1 cellular context compared by ENCODE assay signal in the genomic region with DNA sequence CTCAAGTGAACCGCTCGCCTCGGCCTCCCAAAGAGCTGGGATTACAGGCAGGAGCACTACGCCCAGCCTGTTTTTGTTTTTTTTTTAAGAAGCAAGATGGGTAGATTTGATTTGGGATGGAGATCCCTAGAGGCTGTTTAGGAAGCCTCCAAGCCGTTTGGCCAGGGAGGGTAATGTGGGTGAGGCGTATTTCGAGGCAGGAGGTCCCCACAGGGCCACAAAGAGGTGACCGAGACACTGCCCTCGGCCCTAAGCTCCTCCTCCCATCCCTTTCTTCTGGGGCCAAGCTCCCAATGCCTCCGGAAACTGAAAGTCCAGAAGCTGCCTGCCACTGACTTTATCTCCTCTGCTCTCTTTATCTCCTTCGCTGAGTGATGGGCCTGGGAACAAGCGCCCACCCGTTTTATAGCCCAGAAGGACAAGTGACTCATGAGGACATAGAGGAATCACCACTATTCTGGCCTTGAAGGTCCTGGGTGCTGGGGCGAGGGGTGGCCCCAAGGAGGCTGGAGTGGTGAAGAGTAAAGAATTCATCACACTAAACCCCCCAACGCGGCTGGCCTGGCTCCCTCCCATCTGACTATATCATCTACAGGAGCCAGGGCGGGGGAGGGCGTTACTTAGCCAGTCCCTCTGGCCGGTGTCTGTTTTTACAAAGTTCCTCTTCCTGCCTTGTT.
TF ChIP-seq lines count a peak whose summit lies in the region.

No MANE protein-coding gene starts in this region.

TF ChIP-seq in K562, 482 proteins besides CTCF, POLR2A, EP300 and RAD21 (continued from another document and continues in another):
- TF ChIP-seq, protein P1, sequence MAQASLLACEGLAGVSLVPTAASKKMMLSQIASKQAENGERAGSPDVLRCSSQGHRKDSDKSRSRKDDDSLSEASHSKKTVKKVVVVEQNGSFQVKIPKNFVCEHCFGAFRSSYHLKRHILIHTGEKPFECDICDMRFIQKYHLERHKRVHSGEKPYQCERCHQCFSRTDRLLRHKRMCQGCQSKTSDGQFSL (CRISPR knock-in tag; IDR thresholded peaks at IDR 0.05), result no peak
- TF ChIP-seq, protein P1 (tag; IDR thresholded peaks at IDR 0.05), result peak in 1 of 2 experiments; percentile 61; a peak in 1 of 4 replicates
- TF ChIP-seq HDAC1 (IDR thresholded peaks at IDR 0.05), result peak in 1 of 2 experiments; percentile 86; a peak in 2 of 4 replicates
- TF ChIP-seq HDAC8 (tag; IDR thresholded peaks at IDR 0.05), result no peak
- no peak for TF ChIP-seq CBFB (CRISPR knock-in tag; IDR thresholded peaks at IDR 0.05)
- TF ChIP-seq, protein P2, sequence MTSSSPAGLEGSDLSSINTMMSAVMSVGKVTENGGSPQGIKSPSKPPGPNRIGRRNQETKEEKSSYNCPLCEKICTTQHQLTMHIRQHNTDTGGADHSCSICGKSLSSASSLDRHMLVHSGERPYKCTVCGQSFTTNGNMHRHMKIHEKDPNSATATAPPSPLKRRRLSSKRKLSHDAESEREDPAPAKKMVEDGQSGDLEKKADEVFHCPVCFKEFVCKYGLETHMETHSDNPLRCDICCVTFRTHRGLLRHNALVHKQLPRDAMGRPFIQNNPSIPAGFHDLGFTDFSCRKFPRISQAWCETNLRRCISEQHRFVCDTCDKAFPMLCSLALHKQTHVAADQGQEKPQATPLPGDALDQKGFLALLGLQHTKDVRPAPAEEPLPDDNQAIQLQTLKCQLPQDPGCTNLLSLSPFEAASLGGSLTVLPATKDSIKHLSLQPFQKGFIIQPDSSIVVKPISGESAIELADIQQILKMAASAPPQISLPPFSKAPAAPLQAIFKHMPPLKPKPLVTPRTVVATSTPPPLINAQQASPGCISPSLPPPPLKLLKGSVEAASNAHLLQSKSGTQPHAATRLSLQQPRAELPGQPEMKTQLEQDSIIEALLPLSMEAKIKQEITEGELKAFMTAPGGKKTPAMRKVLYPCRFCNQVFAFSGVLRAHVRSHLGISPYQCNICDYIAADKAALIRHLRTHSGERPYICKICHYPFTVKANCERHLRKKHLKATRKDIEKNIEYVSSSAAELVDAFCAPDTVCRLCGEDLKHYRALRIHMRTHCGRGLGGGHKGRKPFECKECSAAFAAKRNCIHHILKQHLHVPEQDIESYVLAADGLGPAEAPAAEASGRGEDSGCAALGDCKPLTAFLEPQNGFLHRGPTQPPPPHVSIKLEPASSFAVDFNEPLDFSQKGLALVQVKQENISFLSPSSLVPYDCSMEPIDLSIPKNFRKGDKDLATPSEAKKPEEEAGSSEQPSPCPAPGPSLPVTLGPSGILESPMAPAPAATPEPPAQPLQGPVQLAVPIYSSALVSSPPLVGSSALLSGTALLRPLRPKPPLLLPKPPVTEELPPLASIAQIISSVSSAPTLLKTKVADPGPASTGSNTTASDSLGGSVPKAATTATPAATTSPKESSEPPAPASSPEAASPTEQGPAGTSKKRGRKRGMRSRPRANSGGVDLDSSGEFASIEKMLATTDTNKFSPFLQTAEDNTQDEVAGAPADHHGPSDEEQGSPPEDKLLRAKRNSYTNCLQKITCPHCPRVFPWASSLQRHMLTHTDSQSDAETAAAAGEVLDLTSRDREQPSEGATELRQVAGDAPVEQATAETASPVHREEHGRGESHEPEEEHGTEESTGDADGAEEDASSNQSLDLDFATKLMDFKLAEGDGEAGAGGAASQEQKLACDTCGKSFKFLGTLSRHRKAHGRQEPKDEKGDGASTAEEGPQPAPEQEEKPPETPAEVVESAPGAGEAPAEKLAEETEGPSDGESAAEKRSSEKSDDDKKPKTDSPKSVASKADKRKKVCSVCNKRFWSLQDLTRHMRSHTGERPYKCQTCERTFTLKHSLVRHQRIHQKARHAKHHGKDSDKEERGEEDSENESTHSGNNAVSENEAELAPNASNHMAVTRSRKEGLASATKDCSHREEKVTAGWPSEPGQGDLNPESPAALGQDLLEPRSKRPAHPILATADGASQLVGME (CRISPR knock-in tag; IDR thresholded peaks at IDR 0.05), result 0 out of 2 replicates have a peak, but pooled peaks have one; percentile 32
- TF ChIP-seq, protein P3, sequence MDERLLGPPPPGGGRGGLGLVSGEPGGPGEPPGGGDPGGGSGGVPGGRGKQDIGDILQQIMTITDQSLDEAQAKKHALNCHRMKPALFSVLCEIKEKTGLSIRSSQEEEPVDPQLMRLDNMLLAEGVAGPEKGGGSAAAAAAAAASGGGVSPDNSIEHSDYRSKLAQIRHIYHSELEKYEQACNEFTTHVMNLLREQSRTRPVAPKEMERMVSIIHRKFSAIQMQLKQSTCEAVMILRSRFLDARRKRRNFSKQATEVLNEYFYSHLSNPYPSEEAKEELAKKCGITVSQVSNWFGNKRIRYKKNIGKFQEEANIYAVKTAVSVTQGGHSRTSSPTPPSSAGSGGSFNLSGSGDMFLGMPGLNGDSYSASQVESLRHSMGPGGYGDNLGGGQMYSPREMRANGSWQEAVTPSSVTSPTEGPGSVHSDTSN (CRISPR knock-in tag; IDR thresholded peaks at IDR 0.05; ENCODE audit: low read depth), result peak; percentile 29; the same call in 1 of the 2 replicates
- TF ChIP-seq, protein P3 (tag; conservative IDR thresholded peaks at IDR 0.05; ENCODE audit: low read depth), result peak; percentile 95
- TF ChIP-seq KDM1A (IDR thresholded peaks at IDR 0.05), result peak; percentile 19 to 63; a peak in 2 of 4 replicates
- no peak for TF ChIP-seq RBBP5 (IDR thresholded peaks at IDR 0.05; ENCODE audit: borderline replicate concordance, insufficient read depth, low read length, poor library complexity, severe bottlenecking)
- TF ChIP-seq ZNF584 (CRISPR knock-in tag; IDR thresholded peaks at IDR 0.05; ENCODE audit: low read depth), result peak; percentile 67; the same call in 1 of the 2 replicates
- peak; percentile 68 for TF ChIP-seq CXXC5 (CRISPR knock-in tag; IDR thresholded peaks at IDR 0.05)
- TF ChIP-seq, protein P4, sequence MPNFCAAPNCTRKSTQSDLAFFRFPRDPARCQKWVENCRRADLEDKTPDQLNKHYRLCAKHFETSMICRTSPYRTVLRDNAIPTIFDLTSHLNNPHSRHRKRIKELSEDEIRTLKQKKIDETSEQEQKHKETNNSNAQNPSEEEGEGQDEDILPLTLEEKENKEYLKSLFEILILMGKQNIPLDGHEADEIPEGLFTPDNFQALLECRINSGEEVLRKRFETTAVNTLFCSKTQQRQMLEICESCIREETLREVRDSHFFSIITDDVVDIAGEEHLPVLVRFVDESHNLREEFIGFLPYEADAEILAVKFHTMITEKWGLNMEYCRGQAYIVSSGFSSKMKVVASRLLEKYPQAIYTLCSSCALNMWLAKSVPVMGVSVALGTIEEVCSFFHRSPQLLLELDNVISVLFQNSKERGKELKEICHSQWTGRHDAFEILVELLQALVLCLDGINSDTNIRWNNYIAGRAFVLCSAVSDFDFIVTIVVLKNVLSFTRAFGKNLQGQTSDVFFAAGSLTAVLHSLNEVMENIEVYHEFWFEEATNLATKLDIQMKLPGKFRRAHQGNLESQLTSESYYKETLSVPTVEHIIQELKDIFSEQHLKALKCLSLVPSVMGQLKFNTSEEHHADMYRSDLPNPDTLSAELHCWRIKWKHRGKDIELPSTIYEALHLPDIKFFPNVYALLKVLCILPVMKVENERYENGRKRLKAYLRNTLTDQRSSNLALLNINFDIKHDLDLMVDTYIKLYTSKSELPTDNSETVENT (CRISPR knock-in tag; IDR thresholded peaks at IDR 0.05), result no peak
- TF ChIP-seq NEUROD1 (IDR thresholded peaks at IDR 0.05; ENCODE audit: borderline replicate concordance, low read depth, low read length, partially characterized antibody), result peak; percentile 53
- no peak for TF ChIP-seq ESRRB (CRISPR knock-in tag; IDR thresholded peaks at IDR 0.05; ENCODE audit: borderline replicate concordance)
- TF ChIP-seq, protein P5, sequence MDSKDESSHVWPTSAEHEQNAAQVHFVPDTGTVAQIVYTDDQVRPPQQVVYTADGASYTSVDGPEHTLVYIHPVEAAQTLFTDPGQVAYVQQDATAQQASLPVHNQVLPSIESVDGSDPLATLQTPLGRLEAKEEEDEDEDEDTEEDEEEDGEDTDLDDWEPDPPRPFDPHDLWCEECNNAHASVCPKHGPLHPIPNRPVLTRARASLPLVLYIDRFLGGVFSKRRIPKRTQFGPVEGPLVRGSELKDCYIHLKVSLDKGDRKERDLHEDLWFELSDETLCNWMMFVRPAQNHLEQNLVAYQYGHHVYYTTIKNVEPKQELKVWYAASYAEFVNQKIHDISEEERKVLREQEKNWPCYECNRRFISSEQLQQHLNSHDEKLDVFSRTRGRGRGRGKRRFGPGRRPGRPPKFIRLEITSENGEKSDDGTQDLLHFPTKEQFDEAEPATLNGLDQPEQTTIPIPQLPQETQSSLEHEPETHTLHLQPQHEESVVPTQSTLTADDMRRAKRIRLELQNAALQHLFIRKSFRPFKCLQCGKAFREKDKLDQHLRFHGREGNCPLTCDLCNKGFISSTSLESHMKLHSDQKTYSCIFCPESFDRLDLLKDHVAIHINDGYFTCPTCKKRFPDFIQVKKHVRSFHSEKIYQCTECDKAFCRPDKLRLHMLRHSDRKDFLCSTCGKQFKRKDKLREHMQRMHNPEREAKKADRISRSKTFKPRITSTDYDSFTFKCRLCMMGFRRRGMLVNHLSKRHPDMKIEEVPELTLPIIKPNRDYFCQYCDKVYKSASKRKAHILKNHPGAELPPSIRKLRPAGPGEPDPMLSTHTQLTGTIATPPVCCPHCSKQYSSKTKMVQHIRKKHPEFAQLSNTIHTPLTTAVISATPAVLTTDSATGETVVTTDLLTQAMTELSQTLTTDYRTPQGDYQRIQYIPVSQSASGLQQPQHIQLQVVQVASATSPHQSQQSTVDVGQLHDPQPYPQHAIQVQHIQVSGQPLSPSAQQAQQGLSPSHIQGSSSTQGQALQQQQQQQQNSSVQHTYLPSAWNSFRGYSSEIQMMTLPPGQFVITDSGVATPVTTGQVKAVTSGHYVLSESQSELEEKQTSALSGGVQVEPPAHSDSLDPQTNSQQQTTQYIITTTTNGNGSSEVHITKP (IDR thresholded peaks at IDR 0.05; ENCODE audit: partially characterized antibody), result peak; percentile 71
- TF ChIP-seq KLF1 (tag; IDR thresholded peaks at IDR 0.05), result no peak
- no peak for TF ChIP-seq SMAD2 (IDR thresholded peaks at IDR 0.05; ENCODE audit: low read depth, low read length)
- TF ChIP-seq SUPT5H (IDR thresholded peaks at IDR 0.05), result peak; percentile 35; the same call in 1 of the 2 replicates
- TF ChIP-seq ETV1 (tag; conservative IDR thresholded peaks at IDR 0.05; ENCODE audit: low read depth), result peak; percentile 82
- TF ChIP-seq BCOR (IDR thresholded peaks at IDR 0.05), result peak; percentile 44; the same call in 1 of the 2 replicates
- TF ChIP-seq NUFIP1 (IDR thresholded peaks at IDR 0.05; ENCODE audit: partially characterized antibody), result no peak
- TF ChIP-seq CHD4 (IDR thresholded peaks at IDR 0.05; ENCODE audit: insufficient read depth, insufficient replicate concordance, low read depth, low read length, poor library complexity, severe bottlenecking), result peak; percentile 27
- TF ChIP-seq FOXM1 (IDR thresholded peaks at IDR 0.05; ENCODE audit: low read depth), result peak; percentile 43; the same call in 1 of the 2 replicates
- no peak for TF ChIP-seq FOXM1 (CRISPR knock-in tag; IDR thresholded peaks at IDR 0.05; ENCODE audit: low read depth)
- TF ChIP-seq GATAD2A (IDR thresholded peaks at IDR 0.05), result peak; percentile 94
- no peak for TF ChIP-seq CREBBP (IDR thresholded peaks at IDR 0.05; ENCODE audit: low read depth, low read length)
- TF ChIP-seq, protein P6, sequence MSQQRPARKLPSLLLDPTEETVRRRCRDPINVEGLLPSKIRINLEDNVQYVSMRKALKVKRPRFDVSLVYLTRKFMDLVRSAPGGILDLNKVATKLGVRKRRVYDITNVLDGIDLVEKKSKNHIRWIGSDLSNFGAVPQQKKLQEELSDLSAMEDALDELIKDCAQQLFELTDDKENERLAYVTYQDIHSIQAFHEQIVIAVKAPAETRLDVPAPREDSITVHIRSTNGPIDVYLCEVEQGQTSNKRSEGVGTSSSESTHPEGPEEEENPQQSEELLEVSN (IDR thresholded peaks at IDR 0.05; ENCODE audit: borderline replicate concordance in 1 of 2, extremely low read depth in 1 of 2, insufficient read depth in 1 of 2, insufficient read length in 1 of 2, low read depth in 1 of 2, low read length in 1 of 2, poor library complexity in 1 of 2, severe bottlenecking in 1 of 2), result peak in 1 of 2 experiments; percentile 23
- peak; percentile 42; the same call in 1 of the 2 replicates for TF ChIP-seq SPI1 (IDR thresholded peaks at IDR 0.05; ENCODE audit: borderline replicate concordance, low read depth, low read length)
- TF ChIP-seq, protein P7, sequence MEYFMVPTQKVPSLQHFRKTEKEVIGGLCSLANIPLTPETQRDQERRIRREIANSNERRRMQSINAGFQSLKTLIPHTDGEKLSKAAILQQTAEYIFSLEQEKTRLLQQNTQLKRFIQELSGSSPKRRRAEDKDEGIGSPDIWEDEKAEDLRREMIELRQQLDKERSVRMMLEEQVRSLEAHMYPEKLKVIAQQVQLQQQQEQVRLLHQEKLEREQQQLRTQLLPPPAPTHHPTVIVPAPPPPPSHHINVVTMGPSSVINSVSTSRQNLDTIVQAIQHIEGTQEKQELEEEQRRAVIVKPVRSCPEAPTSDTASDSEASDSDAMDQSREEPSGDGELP (CRISPR knock-in tag; IDR thresholded peaks at IDR 0.05; ENCODE audit: borderline replicate concordance), result peak; percentile 64; the same call in 1 of the 2 replicates
- TF ChIP-seq WHSC1 (IDR thresholded peaks at IDR 0.05; ENCODE audit: low read length), result no peak
- TF ChIP-seq STAT5A (IDR thresholded peaks at IDR 0.05; ENCODE audit: borderline replicate concordance, low read length), result peak; percentile 31; the same call in 1 of the 2 replicates
- no peak for TF ChIP-seq NR2C2 (CRISPR knock-in tag; IDR thresholded peaks at IDR 0.05)
- TF ChIP-seq NR2C2 (tag; IDR thresholded peaks at IDR 0.05), result peak; percentile 87
- TF ChIP-seq FOXP1 (CRISPR knock-in tag; IDR thresholded peaks at IDR 0.05), result no peak
- peak; percentile 30; the same call in 1 of the 2 replicates for TF ChIP-seq NFE2 (IDR thresholded peaks at IDR 0.05; ENCODE audit: low read depth)
- TF ChIP-seq, protein P8, sequence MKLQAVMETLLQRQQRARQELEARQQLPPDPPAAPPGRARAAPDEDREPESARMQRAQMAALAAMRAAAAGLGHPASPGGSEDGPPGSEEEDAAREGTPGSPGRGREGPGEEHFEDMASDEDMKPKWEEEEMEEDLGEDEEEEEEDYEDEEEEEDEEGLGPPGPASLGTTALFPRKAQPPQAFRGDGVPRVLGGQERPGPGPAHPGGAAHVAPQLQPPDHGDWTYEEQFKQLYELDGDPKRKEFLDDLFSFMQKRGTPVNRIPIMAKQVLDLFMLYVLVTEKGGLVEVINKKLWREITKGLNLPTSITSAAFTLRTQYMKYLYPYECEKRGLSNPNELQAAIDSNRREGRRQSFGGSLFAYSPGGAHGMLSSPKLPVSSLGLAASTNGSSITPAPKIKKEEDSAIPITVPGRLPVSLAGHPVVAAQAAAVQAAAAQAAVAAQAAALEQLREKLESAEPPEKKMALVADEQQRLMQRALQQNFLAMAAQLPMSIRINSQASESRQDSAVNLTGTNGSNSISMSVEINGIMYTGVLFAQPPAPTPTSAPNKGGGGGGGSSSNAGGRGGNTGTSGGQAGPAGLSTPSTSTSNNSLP (IDR thresholded peaks at IDR 0.05; ENCODE audit: borderline replicate concordance, low read depth, low read length), result peak; percentile 22; the same call in 1 of the 2 replicates
- peak; percentile 52; the same call in 1 of the 2 replicates for TF ChIP-seq LARP7 (IDR thresholded peaks at IDR 0.05)
